ENCODE assay signal across 14 cellular contexts in the genomic region with DNA sequence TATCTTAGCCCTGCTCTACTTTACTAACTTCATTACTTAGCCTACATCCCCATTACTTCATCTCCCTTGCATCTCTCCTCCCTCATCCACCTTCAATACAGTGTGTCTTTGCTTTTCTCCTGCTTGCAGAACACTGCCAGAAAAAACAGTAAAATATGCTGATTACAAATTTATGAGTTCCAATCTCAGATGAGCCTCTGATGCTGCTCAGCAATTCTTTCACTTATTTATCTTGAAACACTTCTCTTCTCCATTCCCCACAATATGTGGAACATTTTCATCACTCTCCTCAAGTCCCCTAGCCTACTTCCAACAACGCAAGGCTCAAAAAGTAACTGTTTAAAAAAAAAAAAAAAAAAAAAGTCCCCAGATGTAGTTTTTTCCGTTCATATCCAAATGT.
"Had no signal": no experiment of that assay in that cellular context is flagged by ENCODE, and none has a peak within 500 bp of the region (broad histone marks: within the 10 kb centered on the region; RNA-seq: fewer than 3 reads in every experiment).

No MANE protein-coding gene starts in this region.

- H3K4me3 ChIP-seq: coronary artery, tibial nerve had no signal

- H3K4me3 Mint-ChIP-seq: central memory CD8-positive, alpha-beta T cell; T-cell had no signal

- H3K27me3 ChIP-seq: brain microvascular endothelial cell, tibial nerve had no signal

- H3K27ac Mint-ChIP-seq: T-cell had no signal

- H3K27me3 Mint-ChIP-seq: central memory CD8-positive, alpha-beta T cell; T-cell had no signal

- H3K9me3 Mint-ChIP-seq: central memory CD8-positive, alpha-beta T cell; T-cell had no signal

- ATAC-seq: SK-N-SH treated with all-trans-retinoic acid at 6 μM for 48 hours, T-cell had no signal

- H3K27ac ChIP-seq: brain microvascular endothelial cell, coronary artery, tibial nerve had no signal

- H3K36me3 ChIP-seq: brain microvascular endothelial cell, tibial nerve had no signal

- H3K9me3 ChIP-seq: tibial nerve had no signal

- DNase-seq: activated CD4-positive, alpha-beta T cell treated with anti-CD3 and anti-CD28 coated beads, Interleukin-2, amount 50 U/mL, for 4 hours; activated effector memory CD4-positive, alpha-beta T cell treated with anti-CD3 and anti-CD28 coated beads, Interleukin-2, amount 50 U/mL, for 16 hours; aorta; brain microvascular endothelial cell; mammary epithelial cell; occipital lobe; posterior cingulate gyrus; stimulated activated naive CD4-positive, alpha-beta T cell; T-cell; T-helper 9 cell had no signal
